Comparison of ENCODE assay signal across 8 cellular contexts in genomic region chr14:67620217-67620789, GRCh38. TPM values are rescaled to one million over a fixed set of nuclear protein-coding genes. Genes with fewer than 3 reads are reported as not detected.
DNase-seq lines count a peak whose midpoint lies in the region; ATAC-seq and TF ChIP-seq lines count a peak whose summit lies in the region.

No MANE protein-coding gene starts in this region.

- H3K9me3 Mint-ChIP-seq in activated T-helper 1 cell treated with anti-CD3 and anti-CD28 coated beads, Interleukin-12 subunit alpha, Interleukin-12 subunit beta, Interleukin-2, Interleukin-4 antibody, amounts not matched to agents 30 ng/mL and 10 ng/mL and 1 ng/mL, durations not matched to agents 14 hours and 24 hours and 36 hours = no peaks in the 10 kb centered on the region

- peak overlapping the region in 3 of 11 experiments; percentile 37 to 80 (median 78); a peak in 3 of 22 replicates for H3K27ac ChIP-seq in BLaER1 treated with 17β-estradiol and CSF1 and Interleukin-3, amounts not matched to agents 10 nM and 100 nM
- H3K27ac ChIP-seq in HUES48 (ENCODE audit: low read depth, low read length) (peak overlapping the region; percentile 2), heart left ventricle (peak overlapping the region in 5 of 12 donors; percentile 11 to 76 (median 57))

- H4K20me1 ChIP-seq in BLaER1 treated with 17β-estradiol and CSF1 and Interleukin-3, amounts not matched to agents 10 nM and 100 nM = no peaks in the 10 kb centered on the region

- H3K4me1 Mint-ChIP-seq in activated T-helper 1 cell treated with anti-CD3 and anti-CD28 coated beads, Interleukin-12 subunit alpha, Interleukin-12 subunit beta, Interleukin-2, Interleukin-4 antibody, amounts not matched to agents 30 ng/mL and 10 ng/mL and 1 ng/mL, durations not matched to agents 14 hours and 24 hours and 36 hours (ENCODE audit: low read depth) = peaks cover 39% of the 10 kb centered on the region

- H3K36me3 Mint-ChIP-seq in activated T-helper 1 cell treated with anti-CD3 and anti-CD28 coated beads, Interleukin-12 subunit alpha, Interleukin-12 subunit beta, Interleukin-2, Interleukin-4 antibody, amounts not matched to agents 30 ng/mL and 10 ng/mL and 1 ng/mL, durations not matched to agents 14 hours and 24 hours and 36 hours (ENCODE audit: low read depth) = peaks cover 3% of the 10 kb centered on the region

- H3K4me3 ChIP-seq in BLaER1 treated with 17β-estradiol and CSF1 and Interleukin-3, amounts not matched to agents 10 nM and 100 nM = peak overlapping the region; percentile 56 to 78 (median 68)
- peak overlapping the region; percentile 79 for H3K4me3 ChIP-seq in HUES48 (ENCODE audit: low read depth, low read length)
- peak overlapping the region; percentile 31 to 74 (median 67) for H3K4me3 ChIP-seq in heart left ventricle

- H3K9me3 ChIP-seq in BLaER1 treated with 17β-estradiol and CSF1 and Interleukin-3, amounts not matched to agents 10 nM and 100 nM (replicated peaks in 1 of 11) = peaks cover 0 to 5% (median 0%) of the 10 kb centered on the region in 11 experiments; a peak in 1 of 22 replicates
- H3K9me3 ChIP-seq in HUES48 (ENCODE audit: control insufficient read depth, insufficient read depth, low read length) (peaks cover 3% of the 10 kb centered on the region; the same call in 1 of the 2 replicates), heart left ventricle (no peaks in the 10 kb centered on the region)

- peaks cover 0 to 4% (median 0%) of the 10 kb centered on the region in 11 experiments; a peak in 4 of 22 replicates for H3K27me3 ChIP-seq in BLaER1 treated with 17β-estradiol and CSF1 and Interleukin-3, amounts not matched to agents 10 nM and 100 nM
- H3K27me3 ChIP-seq in HUES48 (ENCODE audit: control insufficient read depth, insufficient read depth, low read length) (peaks cover 14% of the 10 kb centered on the region), heart left ventricle (no peaks in the 10 kb centered on the region)

- intact Hi-C loops in activated T-helper 1 cell treated with anti-CD3 and anti-CD28 coated beads, Interleukin-12 subunit alpha, Interleukin-12 subunit beta, Interleukin-2, Interleukin-4 antibody, amounts not matched to agents 30 ng/mL and 10 ng/mL and 1 ng/mL, durations not matched to agents 14 hours and 24 hours and 36 hours (cut with micrococcal nuclease) = no loop called here
- intact Hi-C loops in heart left ventricle (cut with DNase I) = loop anchor here in 2 of 10 donors (5.0 kb wide), 2 partner anchors 47 to 82 kb away; partner anchors contain the start of gene RDH12 (in 1 of the 2)

- H3K27me3 Mint-ChIP-seq in activated T-helper 1 cell treated with anti-CD3 and anti-CD28 coated beads, Interleukin-12 subunit alpha, Interleukin-12 subunit beta, Interleukin-2, Interleukin-4 antibody, amounts not matched to agents 30 ng/mL and 10 ng/mL and 1 ng/mL, durations not matched to agents 14 hours and 24 hours and 36 hours (ENCODE audit: insufficient read depth) = peaks cover 14% of the 10 kb centered on the region

- peaks cover 25 to 54% (median 32%) of the 10 kb centered on the region in 10 experiments for H3K4me1 ChIP-seq in BLaER1 treated with 17β-estradiol and CSF1 and Interleukin-3, amounts not matched to agents 10 nM and 100 nM
- H3K4me1 ChIP-seq in HUES48 (ENCODE audit: control insufficient read depth, insufficient read depth, low read length) = peaks cover 17% of the 10 kb centered on the region
- peaks cover 0 to 32% (median 11%) of the 10 kb centered on the region in 12 donors for H3K4me1 ChIP-seq in heart left ventricle

- peak overlapping the region; percentile 86 for H3K4me3 Mint-ChIP-seq in activated T-helper 1 cell treated with anti-CD3 and anti-CD28 coated beads, Interleukin-12 subunit alpha, Interleukin-12 subunit beta, Interleukin-2, Interleukin-4 antibody, amounts not matched to agents 30 ng/mL and 10 ng/mL and 1 ng/mL, durations not matched to agents 14 hours and 24 hours and 36 hours

- no peak for TF ChIP-seq POLR2A in heart left ventricle (IDR thresholded peaks at IDR 0.05)

- H3K27ac Mint-ChIP-seq in activated T-helper 1 cell treated with anti-CD3 and anti-CD28 coated beads, Interleukin-12 subunit alpha, Interleukin-12 subunit beta, Interleukin-2, Interleukin-4 antibody, amounts not matched to agents 30 ng/mL and 10 ng/mL and 1 ng/mL, durations not matched to agents 14 hours and 24 hours and 36 hours = peak overlapping the region; percentile 44

- 5 to 10% (median 7%) methylated on average over 18 to 19 of the region's 19 CpGs for WGBS in heart left ventricle, 4 donors

- H3K36me3 ChIP-seq in BLaER1 treated with 17β-estradiol and CSF1 and Interleukin-3, amounts not matched to agents 10 nM and 100 nM = peaks cover 0 to 5% (median 0%) of the 10 kb centered on the region in 11 experiments; a peak in 1 of 22 replicates
- H3K36me3 ChIP-seq in HUES48 (ENCODE audit: control insufficient read depth, insufficient read depth, low read length) (0 out of 2 replicates have a peak, but pooled peaks cover 8% of the 10 kb centered on the region), heart left ventricle (no peaks in the 10 kb centered on the region)

- peak overlapping the region; percentile 87 to 99 (median 93) for H3K4me2 ChIP-seq in BLaER1 treated with 17β-estradiol and CSF1 and Interleukin-3, amounts not matched to agents 10 nM and 100 nM

- H3K9ac ChIP-seq in BLaER1 treated with 17β-estradiol and CSF1 and Interleukin-3, amounts not matched to agents 10 nM and 100 nM = peak overlapping the region; percentile 53 to 82 (median 66); a peak in 20 of 22 replicates
- H3K9ac ChIP-seq in HUES48 (ENCODE audit: low read depth, low read length) = 0 out of 2 replicates have a peak overlapping the region, but pooled peaks have one; percentile 60

- TF ChIP-seq CTCF in heart left ventricle (IDR thresholded peaks at IDR 0.05) = no peak

- no peak for DNase-seq in activated T-helper 1 cell treated with anti-CD3 and anti-CD28 coated beads, Interleukin-12 subunit alpha, Interleukin-12 subunit beta, Interleukin-2, Interleukin-4 antibody, amounts not matched to agents 30 ng/mL and 10 ng/mL and 1 ng/mL, durations not matched to agents 14 hours and 24 hours and 36 hours (ENCODE audit: low spot score)
- DNase-seq in heart left ventricle (peak in 1 of 5 donors; percentile 30), pons (ENCODE audit: low spot score) (peak; percentile 16), GOT3 (lab: John Stamatoyannopoulos, UW) (no peak), NCI-H774 (lab: John Stamatoyannopoulos, UW) (no peak)

- peak in 2 of 4 donors; percentile 4 to 9 for ATAC-seq in heart left ventricle
- no peak for ATAC-seq in HG02610 (IDR thresholded peaks at IDR 0.05; ENCODE audit: unreplicated experiment)

RNA-seq across cellular contexts. Expression of gene ARG2, which starts 0.6 kb away (rescaled TPM):
- total RNA-seq in activated T-helper 1 cell treated with anti-CD3 and anti-CD28 coated beads, Interleukin-12 subunit alpha, Interleukin-12 subunit beta, Interleukin-2, Interleukin-4 antibody, amounts not matched to agents 30 ng/mL and 10 ng/mL and 1 ng/mL, durations not matched to agents 14 hours and 24 hours and 36 hours = 5.2 and 7.1 TPM in 2 replicates
- total RNA-seq in heart left ventricle = 1 to 10 TPM in 7 of 9 donors, under 1 TPM in 2; 0.61 to 6.3 (median 1.5) TPM
- 10 to 100 TPM in 1 of 2 donors, under 1 TPM in 1; 0.34 to 53.7 TPM for polyA plus RNA-seq in heart left ventricle

RNA-seq across cellular contexts. Expression of gene PIGH, which starts 20.2 kb away (rescaled TPM):
- 22.7 and 26.0 TPM in 2 replicates for total RNA-seq in activated T-helper 1 cell treated with anti-CD3 and anti-CD28 coated beads, Interleukin-12 subunit alpha, Interleukin-12 subunit beta, Interleukin-2, Interleukin-4 antibody, amounts not matched to agents 30 ng/mL and 10 ng/mL and 1 ng/mL, durations not matched to agents 14 hours and 24 hours and 36 hours
- total RNA-seq in heart left ventricle = 10 to 100 TPM in 6 of 9 donors, 1 to 10 TPM in 3; 8.0 to 21.3 (median 11.4) TPM
- 10 to 100 TPM; 12.2 to 30.0 TPM for polyA plus RNA-seq in heart left ventricle

RNA-seq across cellular contexts. Expression of gene VTI1B, which starts 54.1 kb away (rescaled TPM):
- 77.7 and 77.8 TPM in 2 replicates for total RNA-seq in activated T-helper 1 cell treated with anti-CD3 and anti-CD28 coated beads, Interleukin-12 subunit alpha, Interleukin-12 subunit beta, Interleukin-2, Interleukin-4 antibody, amounts not matched to agents 30 ng/mL and 10 ng/mL and 1 ng/mL, durations not matched to agents 14 hours and 24 hours and 36 hours
- 100 to 1,000 TPM in 7 of 9 donors, 10 to 100 TPM in 2; 78.5 to 143 (median 128) TPM for total RNA-seq in heart left ventricle
- 10 to 100 TPM; 79.8 to 99.2 TPM for polyA plus RNA-seq in heart left ventricle
